9 cellular contexts compared by ENCODE assay signal in genomic region chr20:61253640-61254511, GRCh38. TPM values are rescaled to one million over a fixed set of nuclear protein-coding genes. Genes with fewer than 3 reads are reported as not detected.
DNase-seq lines count a peak whose midpoint lies in the region; ATAC-seq and TF ChIP-seq lines count a peak whose summit lies in the region.
"Had no signal": no experiment of that assay in that cellular context is flagged by ENCODE, and none has a peak within 500 bp of the region (broad histone marks: within the 10 kb centered on the region; RNA-seq: fewer than 3 reads in every experiment).

No MANE protein-coding gene starts in this region.

- intact Hi-C loops in activated CD8-positive, alpha-beta T cell treated with anti-CD3 and anti-CD28 coated beads for 36 hours (cut with micrococcal nuclease): no loop called here
- intact Hi-C loops in CD4-positive, alpha-beta memory T cell (cut with micrococcal nuclease): no loop called here

- no peak overlapping the region for H3K9ac ChIP-seq in parathyroid adenoma

- H3K4me1 Mint-ChIP-seq in activated CD8-positive, alpha-beta T cell treated with anti-CD3 and anti-CD28 coated beads for 36 hours (ENCODE audit: low read depth): no peaks in the 10 kb centered on the region
- H3K4me1 Mint-ChIP-seq in CD4-positive, alpha-beta memory T cell: peaks cover 0 to 14% (median 5%) of the 10 kb centered on the region in 4 donors

- H3K36me3 ChIP-seq in parathyroid adenoma (ENCODE audit: control insufficient read depth, insufficient read depth, low read length): no peaks in the 10 kb centered on the region
- no peaks in the 10 kb centered on the region for H3K36me3 ChIP-seq in CD4-positive, alpha-beta memory T cell (ENCODE audit: insufficient read depth, low read length)
- H3K36me3 ChIP-seq: Peyer's patch had no signal

- H3K4me3 ChIP-seq in fibroblast of villous mesenchyme (ENCODE audit: low read depth, low read length) (peak overlapping the region; percentile 59), parathyroid adenoma (ENCODE audit: low read depth, low read length) (peak overlapping the region; percentile 43)
- no peak overlapping the region for H3K4me3 ChIP-seq in CD4-positive, alpha-beta memory T cell (ENCODE audit: low read length in 2 of 2)

- H3K4me1 ChIP-seq in parathyroid adenoma: no peaks in the 10 kb centered on the region
- H3K4me1 ChIP-seq in CD4-positive, alpha-beta memory T cell (ENCODE audit: insufficient read depth, low read length): no peaks in the 10 kb centered on the region

- H3K9me3 ChIP-seq in parathyroid adenoma (ENCODE audit: control insufficient read depth, low read length): no peaks in the 10 kb centered on the region
- no peaks in the 10 kb centered on the region for H3K9me3 ChIP-seq in CD4-positive, alpha-beta memory T cell (ENCODE audit: control insufficient read depth in 1 of 2, low read length in 2 of 2)
- H3K9me3 ChIP-seq: Peyer's patch had no signal

- H3K27ac ChIP-seq in parathyroid adenoma: no peak overlapping the region
- H3K27ac ChIP-seq in CD4-positive, alpha-beta memory T cell (ENCODE audit: low read depth, low read length): no peak overlapping the region
- H3K27ac ChIP-seq: Peyer's patch had no signal

- H3K4me2 ChIP-seq in parathyroid adenoma (ENCODE audit: low read length): peak overlapping the region; percentile 73

- H3K27me3 Mint-ChIP-seq in activated CD8-positive, alpha-beta T cell treated with anti-CD3 and anti-CD28 coated beads for 36 hours: peaks cover 42% of the 10 kb centered on the region
- H3K27me3 Mint-ChIP-seq in CD4-positive, alpha-beta memory T cell: peaks cover 35 to 43% of the 10 kb centered on the region in 2 donors

- no peaks in the 10 kb centered on the region for H3K36me3 Mint-ChIP-seq in activated CD8-positive, alpha-beta T cell treated with anti-CD3 and anti-CD28 coated beads for 36 hours (ENCODE audit: low read depth)
- H3K36me3 Mint-ChIP-seq in CD4-positive, alpha-beta memory T cell: no peaks in the 10 kb centered on the region

- H2AFZ ChIP-seq in parathyroid adenoma: peak overlapping the region; percentile 73

- no peak overlapping the region for H3K27ac Mint-ChIP-seq in activated CD8-positive, alpha-beta T cell treated with anti-CD3 and anti-CD28 coated beads for 36 hours
- H3K27ac Mint-ChIP-seq in CD4-positive, alpha-beta memory T cell: no peak overlapping the region

- DNase-seq in Daoy (ENCODE audit: low read depth) (peak; percentile 51), fibroblast of villous mesenchyme (ENCODE audit: low read depth) (peak; percentile 16), SIG-M5 treated with dmso at 0.1 percent for 504 hours (lab: John Stamatoyannopoulos, UW; ENCODE audit: unreplicated experiment) (no peak), NCI-H446 (lab: John Stamatoyannopoulos, UW) (no peak)
- DNase-seq in activated CD8-positive, alpha-beta T cell treated with anti-CD3 and anti-CD28 coated beads for 36 hours: no peak
- DNase-seq in CD4-positive, alpha-beta memory T cell: no peak

- H3K27me3 ChIP-seq in parathyroid adenoma (ENCODE audit: control insufficient read depth, insufficient read depth, low read length): no peaks in the 10 kb centered on the region
- H3K27me3 ChIP-seq in CD4-positive, alpha-beta memory T cell (ENCODE audit: insufficient read depth, low read length): no peaks in the 10 kb centered on the region

- no peak overlapping the region for H3K4me3 Mint-ChIP-seq in activated CD8-positive, alpha-beta T cell treated with anti-CD3 and anti-CD28 coated beads for 36 hours
- peak overlapping the region in 2 of 8 donors; percentile 17 to 43 for H3K4me3 Mint-ChIP-seq in CD4-positive, alpha-beta memory T cell

- no peaks in the 10 kb centered on the region for H3K79me2 ChIP-seq in parathyroid adenoma

- TF ChIP-seq CTCF in fibroblast of villous mesenchyme (IDR thresholded peaks at IDR 0.05; ENCODE audit: insufficient read depth, low read depth, low read length) (no peak), parathyroid adenoma (IDR thresholded peaks at IDR 0.05) (no peak)
- no peak for TF ChIP-seq CTCF in activated CD8-positive, alpha-beta T cell treated with anti-CD3 and anti-CD28 coated beads for 36 hours (IDR thresholded peaks at IDR 0.05)

- peaks cover 5% of the 10 kb centered on the region for H3K9me3 Mint-ChIP-seq in activated CD8-positive, alpha-beta T cell treated with anti-CD3 and anti-CD28 coated beads for 36 hours
- peaks cover 0 to 4% (median 0%) of the 10 kb centered on the region in 8 donors for H3K9me3 Mint-ChIP-seq in CD4-positive, alpha-beta memory T cell

- CTCF ChIA-PET in activated CD8-positive, alpha-beta T cell treated with anti-CD3 and anti-CD28 coated beads for 36 hours (lab: Charles Lee): interaction anchor here (1.0 to 1.8 kb wide), 2 partner anchors 9 to 25 kb away, joined by 5 to 8 read pairs; no protein-coding TSS in a partner anchor
- CTCF ChIA-PET in CD4-positive, alpha-beta memory T cell (lab: Charles Lee; ENCODE audit: partially characterized antibody): no interaction called here

- no peak for ATAC-seq in activated CD8-positive, alpha-beta T cell treated with anti-CD3 and anti-CD28 coated beads for 36 hours

- POLR2A ChIA-PET in activated CD8-positive, alpha-beta T cell treated with anti-CD3 and anti-CD28 coated beads for 36 hours (lab: Charles Lee): interaction anchor here (0.5 kb wide), 1 partner anchor 85 kb away, joined by 3 read pairs; no protein-coding TSS in a partner anchor
- POLR2A ChIA-PET in CD4-positive, alpha-beta memory T cell (lab: Charles Lee; ENCODE audit: partially characterized antibody): no interaction called here

TF ChIP-seq in PFSK-1, 5 proteins besides CTCF, POLR2A, EP300 and RAD21:
- peak; percentile 46; the same call in 1 of the 2 replicates for TF ChIP-seq SIN3A (IDR thresholded peaks at IDR 0.05; ENCODE audit: borderline replicate concordance, insufficient read depth, low read length)
- peak; percentile 48 for TF ChIP-seq POLR2AphosphoS5 (IDR thresholded peaks at IDR 0.05; ENCODE audit: low read depth, low read length)
- TF ChIP-seq, protein P1, sequence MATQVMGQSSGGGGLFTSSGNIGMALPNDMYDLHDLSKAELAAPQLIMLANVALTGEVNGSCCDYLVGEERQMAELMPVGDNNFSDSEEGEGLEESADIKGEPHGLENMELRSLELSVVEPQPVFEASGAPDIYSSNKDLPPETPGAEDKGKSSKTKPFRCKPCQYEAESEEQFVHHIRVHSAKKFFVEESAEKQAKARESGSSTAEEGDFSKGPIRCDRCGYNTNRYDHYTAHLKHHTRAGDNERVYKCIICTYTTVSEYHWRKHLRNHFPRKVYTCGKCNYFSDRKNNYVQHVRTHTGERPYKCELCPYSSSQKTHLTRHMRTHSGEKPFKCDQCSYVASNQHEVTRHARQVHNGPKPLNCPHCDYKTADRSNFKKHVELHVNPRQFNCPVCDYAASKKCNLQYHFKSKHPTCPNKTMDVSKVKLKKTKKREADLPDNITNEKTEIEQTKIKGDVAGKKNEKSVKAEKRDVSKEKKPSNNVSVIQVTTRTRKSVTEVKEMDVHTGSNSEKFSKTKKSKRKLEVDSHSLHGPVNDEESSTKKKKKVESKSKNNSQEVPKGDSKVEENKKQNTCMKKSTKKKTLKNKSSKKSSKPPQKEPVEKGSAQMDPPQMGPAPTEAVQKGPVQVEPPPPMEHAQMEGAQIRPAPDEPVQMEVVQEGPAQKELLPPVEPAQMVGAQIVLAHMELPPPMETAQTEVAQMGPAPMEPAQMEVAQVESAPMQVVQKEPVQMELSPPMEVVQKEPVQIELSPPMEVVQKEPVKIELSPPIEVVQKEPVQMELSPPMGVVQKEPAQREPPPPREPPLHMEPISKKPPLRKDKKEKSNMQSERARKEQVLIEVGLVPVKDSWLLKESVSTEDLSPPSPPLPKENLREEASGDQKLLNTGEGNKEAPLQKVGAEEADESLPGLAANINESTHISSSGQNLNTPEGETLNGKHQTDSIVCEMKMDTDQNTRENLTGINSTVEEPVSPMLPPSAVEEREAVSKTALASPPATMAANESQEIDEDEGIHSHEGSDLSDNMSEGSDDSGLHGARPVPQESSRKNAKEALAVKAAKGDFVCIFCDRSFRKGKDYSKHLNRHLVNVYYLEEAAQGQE (IDR thresholded peaks at IDR 0.05; ENCODE audit: insufficient read depth in 1 of 2, low read depth in 2 of 2, low read length in 2 of 2): no peak
- peak; percentile 19 for TF ChIP-seq FOXP2 (optimal IDR thresholded peaks at IDR 0.05; ENCODE audit: borderline replicate concordance, extremely low read depth, extremely low read length, insufficient read depth)
- TF ChIP-seq TAF1 (IDR thresholded peaks at IDR 0.05; ENCODE audit: borderline replicate concordance, insufficient read depth, low read length): peak; percentile 66; the same call in 1 of the 2 replicates

RNA-seq across cellular contexts. Expression of gene CDH4, which starts 1.8 kb away (rescaled TPM):
- total RNA-seq in Daoy (2014; rRNA removed; shearing (Covaris generic)): 2.1 and 3.8 TPM in 2 replicates
- 74.2 TPM for polyA plus RNA-seq in PFSK-1 (2012; ENCODE audit: insufficient read length, low read depth)
- total RNA-seq in fibroblast of villous mesenchyme: 1.3 and 1.7 TPM in 2 replicates
- under 1 TPM; 0.11 to 0.18 TPM for total RNA-seq in activated CD8-positive, alpha-beta T cell treated with anti-CD3 and anti-CD28 coated beads for 36 hours
- under 1 TPM; 0.39 to 0.41 TPM for total RNA-seq in CD4-positive, alpha-beta memory T cell
- 1 to 10 TPM in 1 of 2 donors, not detected in 1; 1.1 TPM for polyA plus RNA-seq in CD4-positive, alpha-beta memory T cell

Comparison
In these comparisons a context has a peak if more than half of its experiments do, and no peak if none do; other contexts are left out.
1. DNase-seq: peak in Daoy (single experiment) and fibroblast of villous mesenchyme (single experiment); none in SIG-M5 treated with dmso at 0.1 percent for 504 hours (single experiment), activated CD8-positive, alpha-beta T cell treated with anti-CD3 and anti-CD28 coated beads for 36 hours (single experiment), NCI-H446 (0 of 2) and CD4-positive, alpha-beta memory T cell (0 of 5).
2. H3K4me3 ChIP-seq: peak in fibroblast of villous mesenchyme (single experiment) and parathyroid adenoma (single experiment); none in CD4-positive, alpha-beta memory T cell (0 of 2).